ENCODE assay signal across 9 cellular contexts in the genomic region with DNA sequence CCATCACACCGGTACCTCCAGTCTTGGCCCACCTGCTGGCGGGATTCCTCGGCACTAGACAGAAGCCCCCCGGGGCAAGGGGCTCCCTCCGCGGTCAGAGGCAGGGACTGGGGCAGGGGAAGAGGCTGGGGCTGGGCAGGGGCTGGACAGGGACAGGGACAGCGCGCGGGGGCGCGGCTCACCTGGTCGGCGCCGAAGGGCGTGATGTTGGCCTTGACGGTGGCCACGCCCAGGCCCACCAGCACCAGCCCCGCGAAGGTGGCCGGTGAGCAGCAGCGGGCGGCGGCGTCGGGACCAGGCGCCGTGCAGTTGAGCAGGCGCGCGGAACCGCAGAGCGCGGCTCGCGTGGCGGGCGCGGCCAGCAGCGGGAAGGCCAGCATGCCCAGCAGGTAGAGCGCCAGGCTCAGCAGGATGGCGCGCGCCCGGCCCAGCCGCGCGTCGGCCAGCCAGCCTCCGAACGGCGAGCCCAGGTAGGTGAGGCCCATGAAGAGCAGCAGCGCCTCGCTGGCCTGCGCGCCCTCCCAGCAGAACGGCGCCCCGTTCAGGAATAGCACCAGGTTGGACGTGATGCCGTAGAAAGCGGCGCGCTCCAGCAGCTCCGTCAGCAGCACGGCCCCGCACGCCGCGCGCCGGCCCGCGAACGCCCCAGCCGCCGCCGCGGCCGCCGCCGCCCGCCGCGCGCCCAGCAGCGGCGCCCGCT. TPM values are rescaled to one million over a fixed set of nuclear protein-coding genes. Genes with fewer than 3 reads are reported as not detected.
DNase-seq lines count a peak whose midpoint lies in the region; TF ChIP-seq lines count a peak whose summit lies in the region.
"Had no signal": no experiment of that assay in that cellular context is flagged by ENCODE, and none has a peak within 500 bp of the region (broad histone marks: within the 10 kb centered on the region; RNA-seq: fewer than 3 reads in every experiment).

No MANE protein-coding gene starts in this region.

- peaks cover 10% of the 10 kb centered on the region for H3K36me3 Mint-ChIP-seq in HFFc6 (ENCODE audit: low read depth)

- intact Hi-C loops in adrenal gland (cut with DNase I) = no loop called here

- H3K9ac ChIP-seq in MM.1S (ENCODE audit: low read length) = peak overlapping the region; percentile 62

- H3K27ac Mint-ChIP-seq in HFFc6 = peak overlapping the region; percentile 63

- H3K4me3 ChIP-seq in MM.1S (ENCODE audit: low read length) = peak overlapping the region; percentile 67
- peak overlapping the region; percentile 45 to 91 (median 62) for H3K4me3 ChIP-seq in adrenal gland
- peak overlapping the region; percentile 89 for H3K4me3 ChIP-seq in iPS-18c (ENCODE audit: insufficient read depth, low read depth, low read length)

- H4K20me1 ChIP-seq in MM.1S (ENCODE audit: insufficient read depth, low read length) = no peaks in the 10 kb centered on the region

- TF ChIP-seq CTCF in HFFc6 (IDR thresholded peaks at IDR 0.05) (no peak), MM.1S (IDR thresholded peaks at IDR 0.05; ENCODE audit: low read length) (no peak), adrenal gland (IDR thresholded peaks at IDR 0.05) (no peak)

- H3K9me3 Mint-ChIP-seq in HFFc6 = no peaks in the 10 kb centered on the region

- peak overlapping the region; percentile 57 for H3K4me2 ChIP-seq in MM.1S (ENCODE audit: low read depth, low read length)

- no peaks in the 10 kb centered on the region for H3K4me1 ChIP-seq in MM.1S (ENCODE audit: low read length)
- peaks cover 13 to 41% of the 10 kb centered on the region in 2 donors for H3K4me1 ChIP-seq in adrenal gland (replicated peaks in 1 of 2)

- no peaks in the 10 kb centered on the region for H3K9me2 ChIP-seq in MM.1S (replicated peaks; ENCODE audit: insufficient read depth, low read length)

- H3K36me3 ChIP-seq in MM.1S (replicated peaks; ENCODE audit: insufficient read depth, low read length) (no peaks in the 10 kb centered on the region), adrenal gland (replicated peaks in 1 of 2) (no peaks in the 10 kb centered on the region)

- peaks cover 30% of the 10 kb centered on the region for H3K4me1 Mint-ChIP-seq in HFFc6 (ENCODE audit: low read depth)

- 0 to 13% (median 1%) methylated on average over 3 to 88 of the region's 88 CpGs for WGBS in adrenal gland, 4 donors

- peaks cover 4% of the 10 kb centered on the region; the same call in 1 of the 2 replicates for H3K27me3 Mint-ChIP-seq in HFFc6 (ENCODE audit: insufficient read depth)

- H3K9me3 ChIP-seq in MM.1S (replicated peaks; ENCODE audit: insufficient read depth, low read length) = no peaks in the 10 kb centered on the region
- H3K9me3 ChIP-seq in adrenal gland (replicated peaks in 1 of 3) = no peaks in the 10 kb centered on the region
- no peaks in the 10 kb centered on the region for H3K9me3 ChIP-seq in iPS-18c (ENCODE audit: control insufficient read depth, insufficient read depth, low read length)

- no peak for TF ChIP-seq POLR2A in adrenal gland (IDR thresholded peaks at IDR 0.05)

- no peaks in the 10 kb centered on the region for H3K27me3 ChIP-seq in MM.1S (replicated peaks; ENCODE audit: insufficient read depth, low read length)
- no peaks in the 10 kb centered on the region for H3K27me3 ChIP-seq in adrenal gland

- peak overlapping the region; percentile 89 for H3K4me3 Mint-ChIP-seq in HFFc6

- peak overlapping the region; percentile 48; the same call in 1 of the 2 replicates for H3K27ac ChIP-seq in MM.1S (ENCODE audit: low read length)
- H3K27ac ChIP-seq in adrenal gland = peak overlapping the region in 4 of 5 donors; percentile 51 to 94 (median 72)

- 0 out of 2 replicates have a peak overlapping the region, but pooled peaks have one; percentile 6 for H2AFZ ChIP-seq in MM.1S (ENCODE audit: low read length)

- H3F3A ChIP-seq in MM.1S (ENCODE audit: insufficient read depth, low read length) = no peaks in the 10 kb centered on the region

- peaks cover 49% of the 10 kb centered on the region for H3K79me2 ChIP-seq in MM.1S (ENCODE audit: low read length)

- DNase-seq in activated CD4-positive, alpha-beta T cell treated with anti-CD3 and anti-CD28 coated beads for 48 hours = peak; percentile 21
- no peak for DNase-seq in activated CD4-positive, alpha-beta T cell treated with anti-CD3 and anti-CD28 coated beads, Interleukin-2, amount 50 U/mL, for 4 hours
- DNase-seq in HFFc6 (no peak), MM.1S (peak; percentile 10), adrenal gland (peak in 1 of 7 donors; percentile 35)
- DNase-seq in stimulated activated CD4-positive, alpha-beta T cell treated with anti-CD3 and anti-CD28 coated beads, Interleukin-4, amount 100 ng/mL, for 24 hours = peak; percentile 9
- no peak for DNase-seq in stimulated activated naive CD4-positive, alpha-beta T cell treated with Interleukin-2 at 50 U/mL for 16 hours (lab: John Stamatoyannopoulos, UW)

RNA-seq across cellular contexts. Expression of gene SLC15A4, which starts 0.4 kb away (rescaled TPM):
- 10 to 100 TPM; 20.2 to 26.4 (median 23.1) TPM for total RNA-seq in HFFc6 (2021; fragmentation: NEBNext Ultra II Directional; extraction: Animal tissue kit (Norgen Biotek cat#: 25700))
- 10 to 100 TPM; 14.8 to 31.5 (median 17.7) TPM for total RNA-seq in adrenal gland
- polyA plus RNA-seq in adrenal gland = 10 to 100 TPM in 1 of 3 donors, 1 to 10 TPM in 2; 7.1 to 13.0 (median 8.8) TPM

RNA-seq across cellular contexts. Expression of gene GLT1D1, which starts 29.9 kb away (rescaled TPM):
- not detected for total RNA-seq in HFFc6 (2021; fragmentation: NEBNext Ultra II Directional; extraction: Animal tissue kit (Norgen Biotek cat#: 25700))
- total RNA-seq in adrenal gland = under 1 TPM in 4 of 8 donors, not detected in 4; 0.18 to 0.50 (median 0.27) TPM
- polyA plus RNA-seq in adrenal gland = under 1 TPM; 0.07 to 0.40 (median 0.38) TPM
- total RNA-seq: pulmonary artery endothelial cell had no signal

Comparison
In these comparisons a context has a peak if more than half of its experiments do, and no peak if none do; other contexts are left out.
1. DNase-seq: peak in activated CD4-positive, alpha-beta T cell treated with anti-CD3 and anti-CD28 coated beads for 48 hours (single experiment), MM.1S (single experiment) and stimulated activated CD4-positive, alpha-beta T cell treated with anti-CD3 and anti-CD28 coated beads, Interleukin-4, amount 100 ng/mL, for 24 hours (single experiment); none in activated CD4-positive, alpha-beta T cell treated with anti-CD3 and anti-CD28 coated beads, Interleukin-2, amount 50 U/mL, for 4 hours (0 of 2), HFFc6 (single experiment) and stimulated activated naive CD4-positive, alpha-beta T cell treated with Interleukin-2 at 50 U/mL for 16 hours (single experiment).
2. Peak in every context shown above with its lines, with median percentiles within 50 percentile points of each other: H3K4me3 ChIP-seq.